Comparison of ENCODE assay signal across 8 cellular contexts in the genomic region with DNA sequence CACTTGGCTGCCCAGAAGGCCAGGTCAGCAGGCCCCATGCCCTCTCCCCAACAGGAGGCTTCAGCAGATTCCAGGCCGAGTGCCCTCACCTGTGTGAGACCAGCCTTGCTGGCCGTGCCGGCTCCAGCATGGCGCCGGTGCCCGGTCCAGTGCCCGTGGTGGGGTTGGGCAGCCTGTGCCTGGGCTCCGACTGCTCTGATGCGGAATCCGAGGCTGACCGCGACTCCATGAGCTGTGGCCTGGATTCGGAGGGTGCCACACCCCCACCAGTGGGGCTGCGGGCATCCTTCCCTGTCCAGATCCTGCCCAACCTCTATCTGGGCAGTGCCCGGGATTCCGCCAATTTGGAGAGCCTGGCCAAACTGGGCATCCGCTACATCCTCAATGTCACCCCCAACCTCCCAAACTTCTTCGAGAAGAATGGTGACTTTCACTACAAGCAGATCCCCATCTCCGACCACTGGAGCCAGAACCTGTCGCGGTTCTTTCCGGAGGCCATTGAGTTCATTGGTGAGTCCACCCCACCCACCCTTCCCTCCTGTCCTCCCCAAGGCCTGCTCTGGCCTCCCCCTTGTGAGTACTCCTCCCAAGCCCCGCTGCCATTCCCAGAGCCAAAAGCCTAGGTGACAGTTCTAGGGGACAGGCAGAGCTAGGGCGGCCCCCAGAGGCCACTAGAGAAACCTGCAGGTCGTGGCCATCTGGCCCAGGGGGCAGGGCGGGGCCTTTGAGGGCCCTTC. TPM values are rescaled to one million over a fixed set of nuclear protein-coding genes. Genes with fewer than 3 reads are reported as not detected.
DNase-seq lines count a peak whose midpoint lies in the region; ATAC-seq, FAIRE-seq and TF ChIP-seq lines count a peak whose summit lies in the region.

No MANE protein-coding gene starts in this region.

- ATAC-seq in GM18511 (IDR thresholded peaks at IDR 0.05; ENCODE audit: unreplicated experiment): peak; percentile 43

- peaks cover 33% of the 10 kb centered on the region for H3K27me3 ChIP-seq in keratinocyte (ENCODE audit: control insufficient read depth, extremely low read depth, insufficient read depth, low read length)

- dilution Hi-C loops in keratinocyte (cut with MboI; ENCODE audit: extremely low pct_ligation_motif_present, low sequenced_read_pairs): no loop called here

- H3K27ac ChIP-seq in keratinocyte (ENCODE audit: control insufficient read depth, insufficient read depth, low read length): no peak overlapping the region

- no peaks in the 10 kb centered on the region for H3K9me1 ChIP-seq in keratinocyte (ENCODE audit: control insufficient read depth, extremely low read depth, insufficient read depth, low read length)

- H3K4me1 ChIP-seq in keratinocyte (ENCODE audit: control insufficient read depth, extremely low read depth, insufficient read depth, low read length): peaks cover 7% of the 10 kb centered on the region

- no peak for DNase-seq in AG09319 (ENCODE audit: extremely low read depth, low read depth)
- peak; percentile 38 for DNase-seq in NCI-H69 (lab: John Stamatoyannopoulos, UW)
- DNase-seq in activated T-cell treated with anti-CD3 and anti-CD28 coated beads for 48 hours (ENCODE audit: low read depth): peak; percentile 33
- DNase-seq in keratinocyte (ENCODE audit: low read depth, low spot score): no peak
- peak; percentile 52 for DNase-seq in urothelium cell line (ENCODE audit: low spot score)
- DNase-seq in middle frontal gyrus (ENCODE audit: extremely low spot score, low spot score): no peak
- no peak for DNase-seq in NCI-H2227 treated with DMSO at 0.1 percent for 48 hours (lab: John Stamatoyannopoulos, UW)

- no peaks in the 10 kb centered on the region for H4K20me1 ChIP-seq in keratinocyte (ENCODE audit: control insufficient read depth, extremely low read depth, insufficient read depth, low read length)

- H3K4me3 ChIP-seq in keratinocyte (ENCODE audit: control insufficient read depth in 2 of 3, extremely low read depth in 1 of 3, insufficient read depth in 2 of 3, low read depth in 1 of 3, low read length in 3 of 3): no peak overlapping the region

- FAIRE-seq in keratinocyte (lab: Jason Lieb, UNC): no peak
- no peak for FAIRE-seq in urothelium cell line (lab: Jason Lieb, UNC)

- H3K4me2 ChIP-seq in keratinocyte (ENCODE audit: control insufficient read depth, extremely low read depth, insufficient read depth, low read depth, low read length): no peak overlapping the region

- no peak overlapping the region for H2AFZ ChIP-seq in keratinocyte (ENCODE audit: control insufficient read depth, low read length)

- peak; percentile 5 for TF ChIP-seq CTCF in AG09319 (IDR thresholded peaks at IDR 0.05; ENCODE audit: low read depth, low read length)
- TF ChIP-seq CTCF in keratinocyte (optimal IDR thresholded peaks at IDR 0.05 in 1 of 3, IDR thresholded peaks at IDR 0.05 in 1 of 3, conservative IDR thresholded peaks at IDR 0.05 in 1 of 3; ENCODE audit: extremely low read depth in 1 of 3, insufficient read depth in 2 of 3, low read length in 3 of 3): peak in 2 of 3 experiments; percentile 22 to 24

- peaks cover 1% of the 10 kb centered on the region for H3K9me3 ChIP-seq in keratinocyte (ENCODE audit: control insufficient read depth, low read depth, low read length)

- no peak overlapping the region for H3K9ac ChIP-seq in keratinocyte (ENCODE audit: control insufficient read depth, extremely low read depth, insufficient read depth, low read length)

- H3K36me3 ChIP-seq in keratinocyte (ENCODE audit: control insufficient read depth in 2 of 2, extremely low read depth in 1 of 2, insufficient read depth in 2 of 2, low read length in 2 of 2): no peaks in the 10 kb centered on the region

- no peaks in the 10 kb centered on the region for H3K79me2 ChIP-seq in keratinocyte (ENCODE audit: control insufficient read depth, insufficient read depth, low read length)

RNA-seq across cellular contexts. Expression of a gene that starts 2.3 kb away (rescaled TPM):
- polyA plus RNA-seq in keratinocyte: 0.47 to 0.57 TPM (median 0.50 TPM) in 3 replicates
- not detected for polyA plus RNA-seq in keratinocyte (2011; ENCODE audit: low read depth)
- 0.16 and 0.55 TPM in 2 replicates for polyA plus RNA-seq in keratinocyte (2011; cell fraction: cytosol; rRNA removed)
- 0.57 and 0.65 TPM in 2 replicates for polyA plus RNA-seq in keratinocyte (2011; cell fraction: nucleus; rRNA removed)
- 0.81 TPM in 1 of 2 replicates, not detected in the other for polyA plus RNA-seq in keratinocyte (2012; ENCODE audit: low replicate concordance)
- 0.20 to 0.89 TPM (median 0.77 TPM) in 3 replicates for polyA minus RNA-seq in keratinocyte
- polyA minus RNA-seq in keratinocyte (2011; cell fraction: cytosol; rRNA and poly(A)+ RNA removed): 3.3 TPM
- 0.32 TPM in 1 of 2 replicates, not detected in the other for polyA minus RNA-seq in keratinocyte (2011; cell fraction: nucleus; rRNA and poly(A)+ RNA removed)

RNA-seq across cellular contexts. Expression of a gene that starts 24.3 kb away (rescaled TPM):
- polyA plus RNA-seq in keratinocyte: 0.05 to 0.37 TPM (median 0.24 TPM) in 3 replicates
- not detected for polyA plus RNA-seq in keratinocyte (2011; ENCODE audit: low read depth)
- polyA plus RNA-seq in keratinocyte (2011; cell fraction: cytosol; rRNA removed): 0.14 TPM in 1 of 2 replicates, not detected in the other
- 0.90 and 1.5 TPM in 2 replicates for polyA plus RNA-seq in keratinocyte (2011; cell fraction: nucleus; rRNA removed)
- polyA plus RNA-seq in keratinocyte (2012; ENCODE audit: low replicate concordance): 0.25 TPM in 1 of 2 replicates, not detected in the other
- 0.10 TPM in 1 of 3 replicates, not detected in the others for polyA minus RNA-seq in keratinocyte
- not detected for polyA minus RNA-seq in keratinocyte (2011; cell fraction: cytosol; rRNA and poly(A)+ RNA removed)
- polyA minus RNA-seq in keratinocyte (2011; cell fraction: nucleus; rRNA and poly(A)+ RNA removed): not detected in 2 replicates

RNA-seq across cellular contexts. Expression of a gene that starts 38.4 kb away (rescaled TPM):
- polyA plus RNA-seq in keratinocyte: 33.6 to 56.7 TPM (median 56.1 TPM) in 3 replicates
- polyA plus RNA-seq in keratinocyte (2011; ENCODE audit: low read depth): 5.0 TPM
- polyA plus RNA-seq in keratinocyte (2011; cell fraction: cytosol; rRNA removed): 36.1 and 67.5 TPM in 2 replicates
- polyA plus RNA-seq in keratinocyte (2011; cell fraction: nucleus; rRNA removed): 134 and 177 TPM in 2 replicates
- 44.7 and 84.3 TPM in 2 replicates for polyA plus RNA-seq in keratinocyte (2012; ENCODE audit: low replicate concordance)
- 95.2 to 220 TPM (median 115 TPM) in 3 replicates for polyA minus RNA-seq in keratinocyte
- polyA minus RNA-seq in keratinocyte (2011; cell fraction: cytosol; rRNA and poly(A)+ RNA removed): 109 TPM
- 101 and 107 TPM in 2 replicates for polyA minus RNA-seq in keratinocyte (2011; cell fraction: nucleus; rRNA and poly(A)+ RNA removed)

RNA-seq across cellular contexts. Expression of a gene that starts 50.4 kb away (rescaled TPM):
- polyA plus RNA-seq in keratinocyte: 31.1 to 36.4 TPM (median 33.5 TPM) in 3 replicates
- 15.8 TPM for polyA plus RNA-seq in keratinocyte (2011; ENCODE audit: low read depth)
- polyA plus RNA-seq in keratinocyte (2011; cell fraction: cytosol; rRNA removed): 38.4 and 42.6 TPM in 2 replicates
- polyA plus RNA-seq in keratinocyte (2011; cell fraction: nucleus; rRNA removed): 11.2 and 19.8 TPM in 2 replicates
- polyA plus RNA-seq in keratinocyte (2012; ENCODE audit: low replicate concordance): 17.2 and 32.5 TPM in 2 replicates
- 23.9 to 33.1 TPM (median 27.9 TPM) in 3 replicates for polyA minus RNA-seq in keratinocyte
- polyA minus RNA-seq in keratinocyte (2011; cell fraction: cytosol; rRNA and poly(A)+ RNA removed): 29.5 TPM
- polyA minus RNA-seq in keratinocyte (2011; cell fraction: nucleus; rRNA and poly(A)+ RNA removed): 4.9 and 6.3 TPM in 2 replicates

Comparison
In these comparisons a context has a peak if more than half of its experiments do, and no peak if none do; other contexts are left out.
1. DNase-seq: peak in NCI-H69 (single experiment), activated T-cell treated with anti-CD3 and anti-CD28 coated beads for 48 hours (single experiment) and urothelium cell line (single experiment); none in AG09319 (single experiment), keratinocyte (single experiment), middle frontal gyrus (single experiment) and NCI-H2227 treated with DMSO at 0.1 percent for 48 hours (single experiment).